Comparison of ENCODE assay signal across 24 cellular contexts in genomic region chr13:29840585-29840984, GRCh38.
"Had no signal": no experiment of that assay in that cellular context is flagged by ENCODE, and none has a peak within 500 bp of the region (broad histone marks: within the 10 kb centered on the region; RNA-seq: fewer than 3 reads in every experiment).

No MANE protein-coding gene starts in this region.

- H3K27me3 ChIP-seq: ascending aorta, colonic mucosa, esophagus squamous epithelium, gastrocnemius medialis, neutrophil, right lobe of liver, tibial nerve, vagina had no signal

- H3K9me3 Mint-ChIP-seq: activated naive CD4-positive, alpha-beta T cell treated with anti-CD3 and anti-CD28 coated beads, Interleukin-2, amount 50 U/mL, for 72 hours; activated T-helper 17 cell treated with anti-CD3 and anti-CD28 coated beads, Interleukin-2, amount 50 U/mL, for 72 hours; memory B cell; nephron; stimulated activated effector memory CD8-positive, alpha-beta T cell treated with anti-CD3 and anti-CD28 coated beads, Interleukin-12 subunit alpha, Interleukin-12 subunit beta, amount 100 ng/mL, for 72 hours; stimulated activated naive CD8-positive, alpha-beta T cell treated with anti-CD3 and anti-CD28 coated beads, Interleukin-15, amount 100 ng/mL, for 72 hours had no signal

- H3K9me3 ChIP-seq: ascending aorta, colonic mucosa, esophagus squamous epithelium, gastrocnemius medialis, neutrophil, right lobe of liver, tibial nerve, vagina had no signal

- H3K27me3 Mint-ChIP-seq: activated T-helper 17 cell treated with anti-CD3 and anti-CD28 coated beads, Interleukin-2, amount 50 U/mL, for 72 hours; memory B cell; stimulated activated naive CD8-positive, alpha-beta T cell treated with anti-CD3 and anti-CD28 coated beads, Interleukin-15, amount 100 ng/mL, for 72 hours had no signal

- H3K36me3 ChIP-seq: ascending aorta, colonic mucosa, esophagus squamous epithelium, gastrocnemius medialis, neutrophil, right lobe of liver, tibial nerve, vagina, WERI-Rb-1 had no signal

- H3K4me3 ChIP-seq: ascending aorta, colonic mucosa, esophagus squamous epithelium, gastrocnemius medialis, right lobe of liver, skin epidermis, tibial nerve, vagina had no signal

- H3K27ac Mint-ChIP-seq: activated naive CD4-positive, alpha-beta T cell treated with anti-CD3 and anti-CD28 coated beads, Interleukin-2, amount 50 U/mL, for 72 hours; activated T-helper 17 cell treated with anti-CD3 and anti-CD28 coated beads, Interleukin-2, amount 50 U/mL, for 72 hours; memory B cell; nephron; stimulated activated effector memory CD8-positive, alpha-beta T cell treated with anti-CD3 and anti-CD28 coated beads, Interleukin-12 subunit alpha, Interleukin-12 subunit beta, amount 100 ng/mL, for 72 hours had no signal

- DNase-seq: activated CD4-positive, alpha-beta T cell treated with anti-CD3 and anti-CD28 coated beads for 1 hour; activated T-cell treated with anti-CD3 and anti-CD28 coated beads, Interleukin-2, amount 50 U/mL, for 1 hour; central memory CD4-positive, alpha-beta T cell; colonic mucosa; esophagus squamous epithelium; gastrocnemius medialis; hippocampal formation; islet precursor cell; left colon; posterior cingulate gyrus; right lobe of liver; stimulated activated CD4-positive, alpha-beta T cell treated with anti-CD3 and anti-CD28 coated beads, Interleukin-2, amount 100 ng/mL, for 24 hours; stimulated activated naive CD8-positive, alpha-beta T cell treated with anti-CD3 and anti-CD28 coated beads, Interleukin-15, amount 100 ng/mL, for 72 hours; WERI-Rb-1 had no signal

- H3K36me3 Mint-ChIP-seq: activated naive CD4-positive, alpha-beta T cell treated with anti-CD3 and anti-CD28 coated beads, Interleukin-2, amount 50 U/mL, for 72 hours; memory B cell; stimulated activated effector memory CD8-positive, alpha-beta T cell treated with anti-CD3 and anti-CD28 coated beads, Interleukin-12 subunit alpha, Interleukin-12 subunit beta, amount 100 ng/mL, for 72 hours had no signal

- H3K4me3 Mint-ChIP-seq: memory B cell; nephron; stimulated activated effector memory CD8-positive, alpha-beta T cell treated with anti-CD3 and anti-CD28 coated beads, Interleukin-12 subunit alpha, Interleukin-12 subunit beta, amount 100 ng/mL, for 72 hours; stimulated activated naive CD8-positive, alpha-beta T cell treated with anti-CD3 and anti-CD28 coated beads, Interleukin-15, amount 100 ng/mL, for 72 hours had no signal

- ATAC-seq: activated naive CD4-positive, alpha-beta T cell treated with anti-CD3 and anti-CD28 coated beads, Interleukin-2, amount 50 U/mL, for 72 hours; activated T-helper 17 cell treated with anti-CD3 and anti-CD28 coated beads, Interleukin-2, amount 50 U/mL, for 72 hours; gastrocnemius medialis; left colon; right lobe of liver; stimulated activated effector memory CD8-positive, alpha-beta T cell treated with anti-CD3 and anti-CD28 coated beads, Interleukin-12 subunit alpha, Interleukin-12 subunit beta, amount 100 ng/mL, for 72 hours; stimulated activated naive CD8-positive, alpha-beta T cell treated with anti-CD3 and anti-CD28 coated beads, Interleukin-15, amount 100 ng/mL, for 72 hours had no signal

- H3K4me1 ChIP-seq: colonic mucosa had no signal

- H3K27ac ChIP-seq: ascending aorta, colonic mucosa, esophagus squamous epithelium, gastrocnemius medialis, neutrophil, right lobe of liver, skin epidermis, tibial nerve, WERI-Rb-1 had no signal
